In genomic region chr7:123797673-123798526, GRCh38 we compare ENCODE assay signal across 1 cellular context.
TF ChIP-seq lines count a peak whose summit lies in the region.

No MANE protein-coding gene starts in this region.

TF ChIP-seq in K562, 482 proteins besides CTCF, POLR2A, EP300 and RAD21 (continued from another document and continues in another):
- TF ChIP-seq, protein P1, sequence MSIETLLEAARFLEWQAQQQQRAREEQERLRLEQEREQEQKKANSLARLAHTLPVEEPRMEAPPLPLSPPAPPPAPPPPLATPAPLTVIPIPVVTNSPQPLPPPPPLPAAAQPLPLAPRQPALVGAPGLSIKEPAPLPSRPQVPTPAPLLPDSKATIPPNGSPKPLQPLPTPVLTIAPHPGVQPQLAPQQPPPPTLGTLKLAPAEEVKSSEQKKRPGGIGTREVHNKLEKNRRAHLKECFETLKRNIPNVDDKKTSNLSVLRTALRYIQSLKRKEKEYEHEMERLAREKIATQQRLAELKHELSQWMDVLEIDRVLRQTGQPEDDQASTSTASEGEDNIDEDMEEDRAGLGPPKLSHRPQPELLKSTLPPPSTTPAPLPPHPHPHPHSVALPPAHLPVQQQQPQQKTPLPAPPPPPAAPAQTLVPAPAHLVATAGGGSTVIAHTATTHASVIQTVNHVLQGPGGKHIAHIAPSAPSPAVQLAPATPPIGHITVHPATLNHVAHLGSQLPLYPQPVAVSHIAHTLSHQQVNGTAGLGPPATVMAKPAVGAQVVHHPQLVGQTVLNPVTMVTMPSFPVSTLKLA (conservative IDR thresholded peaks at IDR 0.05): no peak
- no peak for TF ChIP-seq CREBBP (IDR thresholded peaks at IDR 0.05; ENCODE audit: low read depth, low read length)
- peak; percentile 73; the same call in 1 of the 2 replicates for TF ChIP-seq C11orf30 (IDR thresholded peaks at IDR 0.05; ENCODE audit: low read depth)
- TF ChIP-seq, protein P2, sequence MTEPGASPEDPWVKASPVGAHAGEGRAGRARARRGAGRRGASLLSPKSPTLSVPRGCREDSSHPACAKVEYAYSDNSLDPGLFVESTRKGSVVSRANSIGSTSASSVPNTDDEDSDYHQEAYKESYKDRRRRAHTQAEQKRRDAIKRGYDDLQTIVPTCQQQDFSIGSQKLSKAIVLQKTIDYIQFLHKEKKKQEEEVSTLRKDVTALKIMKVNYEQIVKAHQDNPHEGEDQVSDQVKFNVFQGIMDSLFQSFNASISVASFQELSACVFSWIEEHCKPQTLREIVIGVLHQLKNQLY (CRISPR knock-in tag; conservative IDR thresholded peaks at IDR 0.05): no peak
- no peak for TF ChIP-seq PHTF2 (CRISPR knock-in tag; IDR thresholded peaks at IDR 0.05)
- peak in 1 of 2 experiments; percentile 60; a peak in 1 of 4 replicates for TF ChIP-seq RCOR1 (IDR thresholded peaks at IDR 0.05; ENCODE audit: borderline replicate concordance in 1 of 2, low read depth in 2 of 2, low read length in 2 of 2)
- no peak for TF ChIP-seq NR4A1 (CRISPR knock-in tag; IDR thresholded peaks at IDR 0.05)
- no peak for TF ChIP-seq NR4A1 (tag; IDR thresholded peaks at IDR 0.05)
- no peak for TF ChIP-seq ZNF239 (CRISPR knock-in tag; IDR thresholded peaks at IDR 0.05)
- no peak for TF ChIP-seq ZNF551 (CRISPR knock-in tag; IDR thresholded peaks at IDR 0.05)
- TF ChIP-seq FOXK2 (conservative IDR thresholded peaks at IDR 0.05 in 1 of 2, IDR thresholded peaks at IDR 0.05 in 1 of 2; ENCODE audit: low read depth in 2 of 2): 0 out of 4 replicates have a peak, but pooled peaks of 1 of the 2 experiments have one; percentile 23
- TF ChIP-seq SIN3A (IDR thresholded peaks at IDR 0.05; ENCODE audit: borderline replicate concordance in 2 of 2, control insufficient read depth in 1 of 2, low read depth in 2 of 2, low read length in 2 of 2): no peak
- TF ChIP-seq ZNF766 (CRISPR knock-in tag; conservative IDR thresholded peaks at IDR 0.05): no peak
- TF ChIP-seq HOMEZ (CRISPR knock-in tag; IDR thresholded peaks at IDR 0.05): no peak
- no peak for TF ChIP-seq HMGXB4 (CRISPR knock-in tag; IDR thresholded peaks at IDR 0.05)
- TF ChIP-seq THRAP3 (IDR thresholded peaks at IDR 0.05; ENCODE audit: borderline replicate concordance): no peak
- TF ChIP-seq KAT2B (IDR thresholded peaks at IDR 0.05; ENCODE audit: low read depth, low read length): no peak
- TF ChIP-seq HDAC2 (IDR thresholded peaks at IDR 0.05): no peak
- TF ChIP-seq KLF13 (tag; IDR thresholded peaks at IDR 0.05; ENCODE audit: borderline replicate concordance, low read depth): no peak
- TF ChIP-seq, protein P3, sequence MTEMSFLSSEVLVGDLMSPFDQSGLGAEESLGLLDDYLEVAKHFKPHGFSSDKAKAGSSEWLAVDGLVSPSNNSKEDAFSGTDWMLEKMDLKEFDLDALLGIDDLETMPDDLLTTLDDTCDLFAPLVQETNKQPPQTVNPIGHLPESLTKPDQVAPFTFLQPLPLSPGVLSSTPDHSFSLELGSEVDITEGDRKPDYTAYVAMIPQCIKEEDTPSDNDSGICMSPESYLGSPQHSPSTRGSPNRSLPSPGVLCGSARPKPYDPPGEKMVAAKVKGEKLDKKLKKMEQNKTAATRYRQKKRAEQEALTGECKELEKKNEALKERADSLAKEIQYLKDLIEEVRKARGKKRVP (CRISPR knock-in tag; IDR thresholded peaks at IDR 0.05): no peak
- TF ChIP-seq, protein P4, sequence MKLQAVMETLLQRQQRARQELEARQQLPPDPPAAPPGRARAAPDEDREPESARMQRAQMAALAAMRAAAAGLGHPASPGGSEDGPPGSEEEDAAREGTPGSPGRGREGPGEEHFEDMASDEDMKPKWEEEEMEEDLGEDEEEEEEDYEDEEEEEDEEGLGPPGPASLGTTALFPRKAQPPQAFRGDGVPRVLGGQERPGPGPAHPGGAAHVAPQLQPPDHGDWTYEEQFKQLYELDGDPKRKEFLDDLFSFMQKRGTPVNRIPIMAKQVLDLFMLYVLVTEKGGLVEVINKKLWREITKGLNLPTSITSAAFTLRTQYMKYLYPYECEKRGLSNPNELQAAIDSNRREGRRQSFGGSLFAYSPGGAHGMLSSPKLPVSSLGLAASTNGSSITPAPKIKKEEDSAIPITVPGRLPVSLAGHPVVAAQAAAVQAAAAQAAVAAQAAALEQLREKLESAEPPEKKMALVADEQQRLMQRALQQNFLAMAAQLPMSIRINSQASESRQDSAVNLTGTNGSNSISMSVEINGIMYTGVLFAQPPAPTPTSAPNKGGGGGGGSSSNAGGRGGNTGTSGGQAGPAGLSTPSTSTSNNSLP (IDR thresholded peaks at IDR 0.05; ENCODE audit: borderline replicate concordance, low read depth, low read length): peak; percentile 82
- no peak for TF ChIP-seq SP2 (IDR thresholded peaks at IDR 0.05; ENCODE audit: extremely low read depth, low read depth, low read length, poor library complexity, severe bottlenecking)
- TF ChIP-seq BRD4 (IDR thresholded peaks at IDR 0.05): no peak
- no peak for TF ChIP-seq SREBF2 (CRISPR knock-in tag; IDR thresholded peaks at IDR 0.05)
- TF ChIP-seq MGA (IDR thresholded peaks at IDR 0.05): 0 out of 2 replicates have a peak, but pooled peaks have one; percentile 7
- no peak for TF ChIP-seq ZNF561 (CRISPR knock-in tag; conservative IDR thresholded peaks at IDR 0.05)
- peak; percentile 25 to 48; a peak in 2 of 4 replicates for TF ChIP-seq KDM1A (IDR thresholded peaks at IDR 0.05)
- no peak for TF ChIP-seq SUPT5H (IDR thresholded peaks at IDR 0.05)
- TF ChIP-seq LARP7 (IDR thresholded peaks at IDR 0.05): no peak
- TF ChIP-seq NFATC3 (IDR thresholded peaks at IDR 0.05): no peak
- no peak for TF ChIP-seq POLR2B (IDR thresholded peaks at IDR 0.05; ENCODE audit: low read depth, partially characterized antibody)
- peak; percentile 86 for TF ChIP-seq MAFG (tag; conservative IDR thresholded peaks at IDR 0.05)
- TF ChIP-seq, protein P5, sequence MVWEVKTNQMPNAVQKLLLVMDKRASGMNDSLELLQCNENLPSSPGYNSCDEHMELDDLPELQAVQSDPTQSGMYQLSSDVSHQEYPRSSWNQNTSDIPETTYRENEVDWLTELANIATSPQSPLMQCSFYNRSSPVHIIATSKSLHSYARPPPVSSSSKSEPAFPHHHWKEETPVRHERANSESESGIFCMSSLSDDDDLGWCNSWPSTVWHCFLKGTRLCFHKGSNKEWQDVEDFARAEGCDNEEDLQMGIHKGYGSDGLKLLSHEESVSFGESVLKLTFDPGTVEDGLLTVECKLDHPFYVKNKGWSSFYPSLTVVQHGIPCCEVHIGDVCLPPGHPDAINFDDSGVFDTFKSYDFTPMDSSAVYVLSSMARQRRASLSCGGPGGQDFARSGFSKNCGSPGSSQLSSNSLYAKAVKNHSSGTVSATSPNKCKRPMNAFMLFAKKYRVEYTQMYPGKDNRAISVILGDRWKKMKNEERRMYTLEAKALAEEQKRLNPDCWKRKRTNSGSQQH (CRISPR knock-in tag; IDR thresholded peaks at IDR 0.05): no peak
- TF ChIP-seq KDM5B (IDR thresholded peaks at IDR 0.05; ENCODE audit: insufficient replicate concordance, low read depth, low read length): no peak
- TF ChIP-seq TEAD2 (tag; IDR thresholded peaks at IDR 0.05): 0 out of 2 replicates have a peak, but pooled peaks have one; percentile 6
- TF ChIP-seq CBX2 (IDR thresholded peaks at IDR 0.05; ENCODE audit: insufficient read depth, low read length, poor library complexity, severe bottlenecking): no peak
- TF ChIP-seq ZNF316 (IDR thresholded peaks at IDR 0.05): peak; percentile 79; the same call in 1 of the 2 replicates
- TF ChIP-seq ZNF124 (CRISPR knock-in tag; IDR thresholded peaks at IDR 0.05): no peak
- TF ChIP-seq SNIP1 (IDR thresholded peaks at IDR 0.05; ENCODE audit: low read depth): no peak
- TF ChIP-seq HDAC8 (tag; IDR thresholded peaks at IDR 0.05): no peak
- TF ChIP-seq ERF (CRISPR knock-in tag; IDR thresholded peaks at IDR 0.05): no peak
